ENCODE assay signal across 8 cellular contexts in genomic region chr3:11641683-11642407, GRCh38. TPM values are rescaled to one million over a fixed set of nuclear protein-coding genes. Genes with fewer than 3 reads are reported as not detected.
DNase-seq lines count a peak whose midpoint lies in the region; ATAC-seq and TF ChIP-seq lines count a peak whose summit lies in the region.

No MANE protein-coding gene starts in this region.

- under 1% methylated on average over 13 of the region's 13 CpGs for WGBS in SK-N-SH (ENCODE audit: low lambda C conversion rate)

- TF ChIP-seq RAD21 in SK-N-SH (IDR thresholded peaks at IDR 0.05; ENCODE audit: low read length) = no peak

- H3K36me3 ChIP-seq in SK-N-SH (replicated peaks in 1 of 2; ENCODE audit: control insufficient read depth in 1 of 2, insufficient read depth in 2 of 2, low read length in 1 of 2) = peaks cover 0 to 7% of the 10 kb centered on the region in 2 experiments

- peaks cover 35 to 37% of the 10 kb centered on the region in 2 experiments for H3K4me1 ChIP-seq in SK-N-SH (ENCODE audit: control insufficient read depth in 1 of 2, insufficient read depth in 2 of 2, low read depth in 1 of 2, low read length in 1 of 2)

- peak overlapping the region; percentile 84 for H3K4me2 ChIP-seq in SK-N-SH

- peaks cover 34% of the 10 kb centered on the region for H3F3A ChIP-seq in SK-N-SH (replicated peaks; ENCODE audit: insufficient read depth)

- H3K27ac ChIP-seq in SK-N-SH (ENCODE audit: low read depth in 2 of 2, low read length in 1 of 2) = peak overlapping the region; percentile 98

- peaks cover 3% of the 10 kb centered on the region for H3K36me3 Mint-ChIP-seq in nephron progenitor cell (ENCODE audit: low read depth)

- peaks cover 71% of the 10 kb centered on the region for H3K4me1 Mint-ChIP-seq in nephron progenitor cell

- POLR2A ChIA-PET in SK-N-SH (lab: Yijun Ruan, JAX) = no interaction called here

- CTCF ChIA-PET in SK-N-SH (lab: Yijun Ruan, JAX) = interaction anchor here (0.9 to 1.2 kb wide), 4 partner anchors 8 to 262 kb away, joined by 3 read pairs; partner anchors contain the start of gene TAMM41

- no peaks in the 10 kb centered on the region for H3K27me3 ChIP-seq in SK-N-SH (ENCODE audit: insufficient read depth)

- no peak for TF ChIP-seq CTCF in SK-N-SH (IDR thresholded peaks at IDR 0.05)
- no peak for TF ChIP-seq CTCF in epithelial cell of proximal tubule (conservative IDR thresholded peaks at IDR 0.05; ENCODE audit: low read depth, low read length)
- TF ChIP-seq CTCF in nephron progenitor cell (IDR thresholded peaks at IDR 0.05) = no peak

- no peaks in the 10 kb centered on the region for H3K9me2 ChIP-seq in SK-N-SH

- H3K9me3 Mint-ChIP-seq in nephron progenitor cell = no peaks in the 10 kb centered on the region

- ATAC-seq in GM19351 (IDR thresholded peaks at IDR 0.05; ENCODE audit: unreplicated experiment) (peak; percentile 33), GM21360 (IDR thresholded peaks at IDR 0.05; ENCODE audit: unreplicated experiment) (no peak)
- ATAC-seq in activated CD4-positive, CD25-positive, alpha-beta regulatory T cell treated with anti-CD3 and anti-CD28 coated beads, Interleukin-2, amount 50 U/mL, for 24 hours = no peak

- H3K4me3 ChIP-seq in SK-N-SH (ENCODE audit: low read depth in 2 of 2, low read length in 1 of 2) (peak overlapping the region; percentile 70 to 71), epithelial cell of proximal tubule (ENCODE audit: low read depth, low read length) (peak overlapping the region; percentile 68)

- TF ChIP-seq EP300 in SK-N-SH (IDR thresholded peaks at IDR 0.05; ENCODE audit: borderline replicate concordance in 1 of 2, low read depth in 1 of 2, low read length in 1 of 2) = no peak

- H3K27me3 Mint-ChIP-seq in nephron progenitor cell (ENCODE audit: low read depth, poor library complexity) = no peaks in the 10 kb centered on the region

- H2AFZ ChIP-seq in SK-N-SH (ENCODE audit: low read depth) = no peak overlapping the region; the same call in none of the 2 replicates

- peaks cover 39% of the 10 kb centered on the region for H4K20me1 ChIP-seq in SK-N-SH (ENCODE audit: insufficient read depth)

- peak overlapping the region; percentile 100 for H3K27ac Mint-ChIP-seq in nephron progenitor cell

- peak; percentile 47 to 61 for DNase-seq in AML-193 (lab: John Stamatoyannopoulos, UW)
- no peak for DNase-seq in SK-N-SH
- DNase-seq in epithelial cell of proximal tubule (ENCODE audit: low read depth) = no peak
- no peak for DNase-seq in nephron progenitor cell
- no peak for DNase-seq in cerebellum (ENCODE audit: low spot score)

- H3K9me3 ChIP-seq in SK-N-SH = no peaks in the 10 kb centered on the region

- peaks cover 68% of the 10 kb centered on the region for H3K79me2 ChIP-seq in SK-N-SH (ENCODE audit: insufficient read depth)

- peak overlapping the region; percentile 97 for H3K4me3 Mint-ChIP-seq in nephron progenitor cell

- peak overlapping the region; percentile 98 for H3K9ac ChIP-seq in SK-N-SH

TF ChIP-seq in SK-N-SH, 30 proteins besides CTCF, POLR2A, EP300 and RAD21:
- TF ChIP-seq EZH2phosphoT487 (IDR thresholded peaks at IDR 0.05; ENCODE audit: borderline replicate concordance, low read depth) (no peak), SMC3 (IDR thresholded peaks at IDR 0.05; ENCODE audit: low read depth, low read length) (no peak), FOXJ3 (CRISPR knock-in tag; IDR thresholded peaks at IDR 0.05) (no peak), SIN3A (IDR thresholded peaks at IDR 0.05; ENCODE audit: borderline replicate concordance, low read depth, low read length) (no peak), FOSL2 (IDR thresholded peaks at IDR 0.05; ENCODE audit: borderline replicate concordance, low read depth) (no peak), ZBTB33 (IDR thresholded peaks at IDR 0.05; ENCODE audit: borderline replicate concordance, low read depth) (no peak), NFIC (IDR thresholded peaks at IDR 0.05; ENCODE audit: borderline replicate concordance) (no peak), YY1 (IDR thresholded peaks at IDR 0.05; ENCODE audit: low read depth) (peak; percentile 18; the same call in 1 of the 2 replicates), IRF3 (IDR thresholded peaks at IDR 0.05; ENCODE audit: low read depth, low read length) (no peak), RXRA (IDR thresholded peaks at IDR 0.05; ENCODE audit: borderline replicate concordance, low read depth) (0 out of 2 replicates have a peak, but pooled peaks have one; percentile 0), GABPA (IDR thresholded peaks at IDR 0.05; ENCODE audit: low read depth) (no peak), TCF12 (IDR thresholded peaks at IDR 0.05) (no peak), MXI1 (IDR thresholded peaks at IDR 0.05; ENCODE audit: low read depth, low read length) (peak; percentile 63; the same call in 1 of the 2 replicates)

RNA-seq across cellular contexts. Expression of gene VGLL4, which starts 1.9 kb away (rescaled TPM):
- 48.9 and 52.1 TPM in 2 replicates for polyA plus RNA-seq in SK-N-SH (2012; rRNA removed)
- 40.5 and 45.5 TPM in 2 replicates for polyA plus RNA-seq in SK-N-SH (2012; cell fraction: cytosol; rRNA removed)
- polyA plus RNA-seq in SK-N-SH (2012; cell fraction: nucleus; rRNA removed) = 60.2 and 71.7 TPM in 2 replicates
- total RNA-seq in epithelial cell of proximal tubule (25.2 and 52.4 TPM in 2 replicates), cerebellum (78.3 TPM)

Comparison
In these comparisons a context has a peak if more than half of its experiments do, and no peak if none do; other contexts are left out.
1. DNase-seq: peak in AML-193 (2 of 2); none in SK-N-SH (single experiment), epithelial cell of proximal tubule (single experiment), nephron progenitor cell (single experiment) and cerebellum (single experiment).